ENCODE assay signal across 8 cellular contexts in genomic region chr12:102484017-102484731, GRCh38. TPM values are rescaled to one million over a fixed set of nuclear protein-coding genes. Genes with fewer than 3 reads are reported as not detected.
DNase-seq lines count a peak whose midpoint lies in the region; ATAC-seq and TF ChIP-seq lines count a peak whose summit lies in the region.

No MANE protein-coding gene starts in this region.

- H3K4me2 ChIP-seq in fibroblast of lung (ENCODE audit: extremely low read depth, insufficient read depth, low read length) (peak overlapping the region; percentile 53), neural progenitor cell (no peak overlapping the region)

- no peak overlapping the region for H3K27ac Mint-ChIP-seq in neural progenitor cell

- no peaks in the 10 kb centered on the region for H3K9me3 ChIP-seq in fibroblast of lung (ENCODE audit: control insufficient read depth, insufficient read depth, low read depth, low read length)
- no peaks in the 10 kb centered on the region for H3K9me3 ChIP-seq in neural progenitor cell (ENCODE audit: low read depth)

- H3K36me3 ChIP-seq in BJ (ENCODE audit: control insufficient read depth, insufficient read depth, low read length) (no peaks in the 10 kb centered on the region), fibroblast of lung (ENCODE audit: control insufficient read depth, insufficient read depth, low read length) (no peaks in the 10 kb centered on the region), neural progenitor cell (no peaks in the 10 kb centered on the region)

- no peak overlapping the region for H3K27ac ChIP-seq in fibroblast of lung (ENCODE audit: insufficient read depth, low read length)
- no peak overlapping the region for H3K27ac ChIP-seq in neural progenitor cell

- H3F3A ChIP-seq in neural progenitor cell (ENCODE audit: low read depth) = no peaks in the 10 kb centered on the region

- no peaks in the 10 kb centered on the region for H3K27me3 ChIP-seq in BJ (ENCODE audit: control insufficient read depth, insufficient read depth, low read length)
- no peaks in the 10 kb centered on the region for H3K27me3 ChIP-seq in fibroblast of lung (ENCODE audit: control insufficient read depth, insufficient read depth, low read length)
- no peaks in the 10 kb centered on the region for H3K27me3 ChIP-seq in neural progenitor cell

- H2AFZ ChIP-seq in fibroblast of lung (ENCODE audit: low read length) = peak overlapping the region; percentile 83
- peak overlapping the region; percentile 99 for H2AFZ ChIP-seq in neural progenitor cell (replicated peaks)

- no peaks in the 10 kb centered on the region for H3K9me3 Mint-ChIP-seq in neural progenitor cell

- no peaks in the 10 kb centered on the region for H3K27me3 Mint-ChIP-seq in neural progenitor cell (ENCODE audit: insufficient read depth, low read depth)

- H3K9ac ChIP-seq in fibroblast of lung (ENCODE audit: insufficient read depth, low read length) = no peak overlapping the region
- H3K9ac ChIP-seq in neural progenitor cell = no peak overlapping the region

- CTCF ChIA-PET in BJ (lab: Yijun Ruan, JAX) = interaction anchor here (0.6 to 2.5 kb wide), 23 partner anchors 9 to 1088 kb away, joined by 3 to 15 read pairs (median 4); no protein-coding TSS in a partner anchor

- H3K4me3 ChIP-seq in BJ (ENCODE audit: low read depth, low read length) (no peak overlapping the region), fibroblast of lung (replicated peaks in 1 of 4; ENCODE audit: control extremely low read depth in 1 of 4, insufficient read depth in 1 of 4, low read depth in 3 of 4, low read length in 4 of 4) (peak overlapping the region in 1 of 4 experiments; percentile 30), neural progenitor cell (no peak overlapping the region)

- ATAC-seq in GM18907 (IDR thresholded peaks at IDR 0.05; ENCODE audit: unreplicated experiment) = peak; percentile 60
- peak; percentile 48 for ATAC-seq in HG03139 (IDR thresholded peaks at IDR 0.05; ENCODE audit: unreplicated experiment)

- H4K20me1 ChIP-seq in fibroblast of lung (ENCODE audit: control insufficient read depth, extremely low read depth, insufficient read depth, low read length) (no peaks in the 10 kb centered on the region), neural progenitor cell (ENCODE audit: low read depth) (no peaks in the 10 kb centered on the region)

- peak; percentile 84 for TF ChIP-seq CTCF in BJ (IDR thresholded peaks at IDR 0.05; ENCODE audit: insufficient read depth, low read depth, low read length)
- peak; percentile 94 to 98 for TF ChIP-seq CTCF in fibroblast of lung (conservative IDR thresholded peaks at IDR 0.05 in 1 of 2, IDR thresholded peaks at IDR 0.05 in 1 of 2; ENCODE audit: low read depth in 1 of 2, low read length in 2 of 2)
- TF ChIP-seq CTCF in neural progenitor cell (IDR thresholded peaks at IDR 0.05) = peak; percentile 91

- DNase-seq in BJ (ENCODE audit: low read depth) (no peak), NOMO-1 (lab: John Stamatoyannopoulos, UW; ENCODE audit: unreplicated experiment in 2 of 2) (peak; percentile 89 to 94), activated T-cell treated with anti-CD3 and anti-CD28 coated beads for 24 hours (ENCODE audit: low read depth) (peak; percentile 40), fibroblast of lung (ENCODE audit: low read depth in 2 of 2) (peak; percentile 39 to 66), neural progenitor cell (ENCODE audit: low spot score) (peak; percentile 46), superior temporal gyrus (ENCODE audit: extremely low spot score) (peak; percentile 82)

- no peaks in the 10 kb centered on the region for H3K36me3 Mint-ChIP-seq in neural progenitor cell

- no peaks in the 10 kb centered on the region for H3K4me1 ChIP-seq in fibroblast of lung (ENCODE audit: control insufficient read depth, extremely low read depth, insufficient read depth, low read length)
- H3K4me1 ChIP-seq in neural progenitor cell = peaks cover 10% of the 10 kb centered on the region

- POLR2A ChIA-PET in BJ (lab: Charles Lee) = no interaction called here

- H3K4me3 Mint-ChIP-seq in neural progenitor cell = no peak overlapping the region

- H3K79me2 ChIP-seq in fibroblast of lung (ENCODE audit: control insufficient read depth, insufficient read depth, low read length) (no peaks in the 10 kb centered on the region), neural progenitor cell (ENCODE audit: low read depth) (no peaks in the 10 kb centered on the region)

- no peaks in the 10 kb centered on the region for H3K4me1 Mint-ChIP-seq in neural progenitor cell

RNA-seq across cellular contexts. Expression of gene IGF1, which starts 3.8 kb away (rescaled TPM):
- polyA plus RNA-seq in BJ (2011; rRNA removed) (1.5 and 2.4 TPM in 2 replicates), fibroblast of lung (0.05 and 0.40 TPM in 2 replicates)
- 0.46 and 1.2 TPM in 2 replicates for polyA minus RNA-seq in BJ (2011; rRNA and poly(A)+ RNA removed)
- total RNA-seq in fibroblast of lung (0.83 and 1.3 TPM in 2 replicates), neural progenitor cell (ENCODE audit: low replicate concordance) (not detected in 2 replicates)
- polyA plus RNA-seq in fibroblast of lung (2012) = 0.12 and 0.24 TPM in 2 replicates
- polyA minus RNA-seq in fibroblast of lung (ENCODE audit: low replicate concordance) = not detected in 2 replicates
